1 cellular context compared by ENCODE assay signal in the genomic region with DNA sequence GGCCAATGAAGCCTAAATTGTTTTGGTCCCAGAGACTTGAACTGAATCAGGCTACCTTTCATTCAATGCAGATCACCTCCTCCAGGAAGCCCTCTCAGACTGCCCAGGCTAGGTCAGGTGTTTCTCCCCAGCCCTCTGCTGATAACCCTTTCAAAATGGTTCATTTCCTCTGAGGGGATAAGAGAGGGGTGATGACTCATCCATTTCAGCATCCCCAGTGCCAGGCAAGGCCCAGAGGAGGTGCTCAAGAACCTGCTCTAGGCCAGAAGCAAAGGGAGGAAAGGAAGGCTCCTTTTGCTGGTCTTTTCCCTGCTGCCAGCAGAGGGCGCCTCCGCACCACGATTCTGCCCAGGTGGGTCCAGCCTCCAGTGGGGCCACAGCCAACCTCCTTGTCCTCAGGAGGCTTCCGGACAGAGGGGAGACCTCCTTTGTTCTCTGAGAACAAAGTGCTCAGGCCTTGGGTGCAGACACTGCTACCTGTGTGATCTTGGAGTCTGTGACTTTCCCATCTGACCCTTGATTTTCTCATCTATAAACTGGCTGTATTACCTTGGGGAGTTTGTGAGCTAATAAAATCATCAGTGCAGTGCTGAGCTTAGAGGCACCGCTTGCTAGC.
TF ChIP-seq lines count a peak whose summit lies in the region.

No MANE protein-coding gene starts in this region.

TF ChIP-seq in HepG2, 621 proteins besides CTCF, POLR2A, EP300 and RAD21 (continued from another document and continues in another):
- TF ChIP-seq ZNF318 (CRISPR knock-in tag; IDR thresholded peaks at IDR 0.05) (0 out of 2 replicates have a peak, but pooled peaks have one; percentile 36), ATF3 (CRISPR knock-in tag; IDR thresholded peaks at IDR 0.05) (peak; percentile 52; the same call in 1 of the 2 replicates), AHDC1 (CRISPR knock-in tag; IDR thresholded peaks at IDR 0.05; ENCODE audit: borderline replicate concordance) (no peak), BRD4 (CRISPR knock-in tag; IDR thresholded peaks at IDR 0.05) (no peak), SNAI1 (CRISPR knock-in tag; IDR thresholded peaks at IDR 0.05; ENCODE audit: borderline replicate concordance) (no peak), HIVEP1 (CRISPR knock-in tag; IDR thresholded peaks at IDR 0.05) (0 out of 2 replicates have a peak, but pooled peaks have one; percentile 31), FOSL2 (CRISPR knock-in tag; IDR thresholded peaks at IDR 0.05) (peak; percentile 73), TOE1 (CRISPR knock-in tag; IDR thresholded peaks at IDR 0.05) (no peak), ZNF331 (CRISPR knock-in tag; IDR thresholded peaks at IDR 0.05) (0 out of 2 replicates have a peak, but pooled peaks have one; percentile 39), ZKSCAN1 (IDR thresholded peaks at IDR 0.05; ENCODE audit: low read length) (peak; percentile 61), ZFP36 (IDR thresholded peaks at IDR 0.05; ENCODE audit: borderline replicate concordance, low read depth, low read length, partially characterized antibody) (peak; percentile 91), NCOA2 (CRISPR knock-in tag; IDR thresholded peaks at IDR 0.05) (no peak), KDM3A (CRISPR knock-in tag; IDR thresholded peaks at IDR 0.05; ENCODE audit: low read depth) (0 out of 2 replicates have a peak, but pooled peaks have one; percentile 36), ZNF296 (CRISPR knock-in tag; conservative IDR thresholded peaks at IDR 0.05) (no peak), HDAC6 (IDR thresholded peaks at IDR 0.05; ENCODE audit: low read depth, low read length) (no peak), XRCC5 (optimal IDR thresholded peaks at IDR 0.05; ENCODE audit: low read length) (peak; percentile 77), ZNF12 (CRISPR knock-in tag; IDR thresholded peaks at IDR 0.05) (no peak), ZNF562 (CRISPR knock-in tag; IDR thresholded peaks at IDR 0.05; ENCODE audit: borderline replicate concordance) (no peak), ZMYM3 (CRISPR knock-in tag; IDR thresholded peaks at IDR 0.05) (peak; percentile 86), SMC3 (IDR thresholded peaks at IDR 0.05; ENCODE audit: low read length) (peak; percentile 67), FOXA3 (CRISPR knock-in tag; IDR thresholded peaks at IDR 0.05) (0 out of 2 replicates have a peak, but pooled peaks have one; percentile 7)
- TF ChIP-seq, protein P1, sequence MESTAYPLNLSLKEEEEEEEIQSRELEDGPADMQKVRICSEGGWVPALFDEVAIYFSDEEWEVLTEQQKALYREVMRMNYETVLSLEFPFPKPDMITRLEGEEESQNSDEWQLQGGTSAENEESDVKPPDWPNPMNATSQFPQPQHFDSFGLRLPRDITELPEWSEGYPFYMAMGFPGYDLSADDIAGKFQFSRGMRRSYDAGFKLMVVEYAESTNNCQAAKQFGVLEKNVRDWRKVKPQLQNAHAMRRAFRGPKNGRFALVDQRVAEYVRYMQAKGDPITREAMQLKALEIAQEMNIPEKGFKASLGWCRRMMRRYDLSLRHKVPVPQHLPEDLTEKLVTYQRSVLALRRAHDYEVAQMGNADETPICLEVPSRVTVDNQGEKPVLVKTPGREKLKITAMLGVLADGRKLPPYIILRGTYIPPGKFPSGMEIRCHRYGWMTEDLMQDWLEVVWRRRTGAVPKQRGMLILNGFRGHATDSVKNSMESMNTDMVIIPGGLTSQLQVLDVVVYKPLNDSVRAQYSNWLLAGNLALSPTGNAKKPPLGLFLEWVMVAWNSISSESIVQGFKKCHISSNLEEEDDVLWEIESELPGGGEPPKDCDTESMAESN (CRISPR knock-in tag; conservative IDR thresholded peaks at IDR 0.05), result peak; percentile 89
- TF ChIP-seq, protein P2, sequence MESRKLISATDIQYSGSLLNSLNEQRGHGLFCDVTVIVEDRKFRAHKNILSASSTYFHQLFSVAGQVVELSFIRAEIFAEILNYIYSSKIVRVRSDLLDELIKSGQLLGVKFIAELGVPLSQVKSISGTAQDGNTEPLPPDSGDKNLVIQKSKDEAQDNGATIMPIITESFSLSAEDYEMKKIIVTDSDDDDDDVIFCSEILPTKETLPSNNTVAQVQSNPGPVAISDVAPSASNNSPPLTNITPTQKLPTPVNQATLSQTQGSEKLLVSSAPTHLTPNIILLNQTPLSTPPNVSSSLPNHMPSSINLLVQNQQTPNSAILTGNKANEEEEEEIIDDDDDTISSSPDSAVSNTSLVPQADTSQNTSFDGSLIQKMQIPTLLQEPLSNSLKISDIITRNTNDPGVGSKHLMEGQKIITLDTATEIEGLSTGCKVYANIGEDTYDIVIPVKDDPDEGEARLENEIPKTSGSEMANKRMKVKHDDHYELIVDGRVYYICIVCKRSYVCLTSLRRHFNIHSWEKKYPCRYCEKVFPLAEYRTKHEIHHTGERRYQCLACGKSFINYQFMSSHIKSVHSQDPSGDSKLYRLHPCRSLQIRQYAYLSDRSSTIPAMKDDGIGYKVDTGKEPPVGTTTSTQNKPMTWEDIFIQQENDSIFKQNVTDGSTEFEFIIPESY (CRISPR knock-in tag; IDR thresholded peaks at IDR 0.05), result peak; percentile 16; the same call in 1 of the 2 replicates
- TF ChIP-seq, protein P3, sequence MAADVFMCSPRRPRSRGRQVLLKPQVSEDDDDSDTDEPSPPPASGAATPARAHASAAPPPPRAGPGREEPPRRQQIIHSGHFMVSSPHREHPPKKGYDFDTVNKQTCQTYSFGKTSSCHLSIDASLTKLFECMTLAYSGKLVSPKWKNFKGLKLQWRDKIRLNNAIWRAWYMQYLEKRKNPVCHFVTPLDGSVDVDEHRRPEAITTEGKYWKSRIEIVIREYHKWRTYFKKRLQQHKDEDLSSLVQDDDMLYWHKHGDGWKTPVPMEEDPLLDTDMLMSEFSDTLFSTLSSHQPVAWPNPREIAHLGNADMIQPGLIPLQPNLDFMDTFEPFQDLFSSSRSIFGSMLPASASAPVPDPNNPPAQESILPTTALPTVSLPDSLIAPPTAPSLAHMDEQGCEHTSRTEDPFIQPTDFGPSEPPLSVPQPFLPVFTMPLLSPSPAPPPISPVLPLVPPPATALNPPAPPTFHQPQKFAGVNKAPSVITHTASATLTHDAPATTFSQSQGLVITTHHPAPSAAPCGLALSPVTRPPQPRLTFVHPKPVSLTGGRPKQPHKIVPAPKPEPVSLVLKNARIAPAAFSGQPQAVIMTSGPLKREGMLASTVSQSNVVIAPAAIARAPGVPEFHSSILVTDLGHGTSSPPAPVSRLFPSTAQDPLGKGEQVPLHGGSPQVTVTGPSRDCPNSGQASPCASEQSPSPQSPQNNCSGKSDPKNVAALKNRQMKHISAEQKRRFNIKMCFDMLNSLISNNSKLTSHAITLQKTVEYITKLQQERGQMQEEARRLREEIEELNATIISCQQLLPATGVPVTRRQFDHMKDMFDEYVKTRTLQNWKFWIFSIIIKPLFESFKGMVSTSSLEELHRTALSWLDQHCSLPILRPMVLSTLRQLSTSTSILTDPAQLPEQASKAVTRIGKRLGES (CRISPR knock-in tag; IDR thresholded peaks at IDR 0.05; ENCODE audit: borderline replicate concordance), result no peak
- TF ChIP-seq, protein P4, sequence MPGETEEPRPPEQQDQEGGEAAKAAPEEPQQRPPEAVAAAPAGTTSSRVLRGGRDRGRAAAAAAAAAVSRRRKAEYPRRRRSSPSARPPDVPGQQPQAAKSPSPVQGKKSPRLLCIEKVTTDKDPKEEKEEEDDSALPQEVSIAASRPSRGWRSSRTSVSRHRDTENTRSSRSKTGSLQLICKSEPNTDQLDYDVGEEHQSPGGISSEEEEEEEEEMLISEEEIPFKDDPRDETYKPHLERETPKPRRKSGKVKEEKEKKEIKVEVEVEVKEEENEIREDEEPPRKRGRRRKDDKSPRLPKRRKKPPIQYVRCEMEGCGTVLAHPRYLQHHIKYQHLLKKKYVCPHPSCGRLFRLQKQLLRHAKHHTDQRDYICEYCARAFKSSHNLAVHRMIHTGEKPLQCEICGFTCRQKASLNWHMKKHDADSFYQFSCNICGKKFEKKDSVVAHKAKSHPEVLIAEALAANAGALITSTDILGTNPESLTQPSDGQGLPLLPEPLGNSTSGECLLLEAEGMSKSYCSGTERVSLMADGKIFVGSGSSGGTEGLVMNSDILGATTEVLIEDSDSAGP (CRISPR knock-in tag; IDR thresholded peaks at IDR 0.05; ENCODE audit: borderline replicate concordance), result no peak
